ENCODE assay signal across 19 cellular contexts in genomic region chr1:245160288-245160687, GRCh38.
"Had no signal": no experiment of that assay in that cellular context is flagged by ENCODE, and none has a peak within 500 bp of the region (broad histone marks: within the 10 kb centered on the region; RNA-seq: fewer than 3 reads in every experiment).

No MANE protein-coding gene starts in this region.

- FAIRE-seq: endothelial cell of umbilical vein, frontal cortex had no signal

- H3K9me3 ChIP-seq: esophagus squamous epithelium, psoas muscle, thyroid gland, uterus had no signal

- H3K36me3 Mint-ChIP-seq: activated naive CD8-positive, alpha-beta T cell had no signal

- H3K27ac ChIP-seq: esophagus squamous epithelium, psoas muscle, thyroid gland, uterus had no signal

- H3K4me3 Mint-ChIP-seq: activated CD4-positive, alpha-beta T cell treated with anti-CD3 and anti-CD28 coated beads for 36 hours; activated naive CD8-positive, alpha-beta T cell; naive thymus-derived CD4-positive, alpha-beta T cell had no signal

- ATAC-seq: activated CD4-positive, alpha-beta T cell treated with anti-CD3 and anti-CD28 coated beads for 36 hours; left ventricle myocardium superior; naive thymus-derived CD4-positive, alpha-beta T cell; psoas muscle; sciatic nerve had no signal

- DNase-seq: activated CD4-positive, alpha-beta T cell treated with anti-CD3 and anti-CD28 coated beads for 36 hours; activated CD4-positive, alpha-beta T cell treated with anti-CD3 and anti-CD28 coated beads, Interleukin-2, amount 50 U/mL, for 48 hours; activated T-cell treated with anti-CD3 and anti-CD28 coated beads for 4 hours; dermis blood vessel endothelial cell; effector memory CD4-positive, alpha-beta T cell; esophagus squamous epithelium; left ventricle myocardium superior; mesenchymal stem cell; naive thymus-derived CD4-positive, alpha-beta T cell; psoas muscle; stimulated activated CD8-positive, alpha-beta memory T cell treated with anti-CD3 and anti-CD28 coated beads, Interleukin-4, amount 100 ng/mL, for 48 hours; stimulated activated naive CD4-positive, alpha-beta T cell; SW 1271; uterus had no signal

- H3K4me3 ChIP-seq: esophagus squamous epithelium, psoas muscle, thyroid gland, uterus had no signal

- H3K36me3 ChIP-seq: esophagus squamous epithelium, thyroid gland, uterus had no signal

- H3K27ac Mint-ChIP-seq: activated CD4-positive, alpha-beta T cell treated with anti-CD3 and anti-CD28 coated beads for 36 hours; activated naive CD8-positive, alpha-beta T cell; naive thymus-derived CD4-positive, alpha-beta T cell had no signal

- H3K27me3 ChIP-seq: thyroid gland had no signal
